ENCODE assay signal across 1 cellular context in the genomic region with DNA sequence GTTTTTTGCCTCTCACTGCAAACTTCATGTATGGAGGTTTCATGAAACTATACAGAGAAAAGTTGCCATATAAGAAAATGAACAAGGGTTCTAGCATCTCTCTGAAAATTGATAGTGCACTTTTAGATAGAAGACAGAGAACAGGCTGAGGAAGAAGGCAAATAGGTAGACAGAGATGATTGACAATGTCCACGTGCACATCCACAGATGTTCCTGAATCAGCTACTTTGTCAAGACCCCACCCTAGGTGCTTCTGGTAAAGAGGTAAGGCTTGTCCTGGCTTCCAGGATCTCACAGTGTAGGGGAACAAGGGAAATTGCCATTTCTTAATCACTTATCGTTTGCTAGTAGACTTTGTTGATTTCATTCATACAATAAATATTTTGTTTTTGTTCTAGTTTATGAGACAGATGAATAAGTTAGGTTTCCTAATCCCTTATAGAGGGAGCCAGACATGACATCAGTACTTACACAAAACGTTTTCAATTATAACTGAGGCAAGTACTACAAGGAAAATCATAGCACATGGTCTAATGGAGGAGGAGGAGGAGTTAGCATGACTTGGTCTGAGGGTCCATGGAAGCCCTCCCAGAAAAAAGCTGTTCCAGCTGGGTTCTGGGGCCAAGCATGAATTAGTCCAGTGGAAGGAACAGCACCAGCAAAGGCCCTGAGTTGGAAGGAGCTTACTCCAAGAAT.
TF ChIP-seq lines count a peak whose summit lies in the region.

No MANE protein-coding gene starts in this region.

TF ChIP-seq in IMR-90, 13 proteins besides CTCF, POLR2A, EP300 and RAD21:
- TF ChIP-seq RCOR1 (IDR thresholded peaks at IDR 0.05; ENCODE audit: insufficient replicate concordance, low read length) (no peak), FOS (IDR thresholded peaks at IDR 0.05; ENCODE audit: low read depth, low read length) (no peak), RFX5 (IDR thresholded peaks at IDR 0.05; ENCODE audit: low read depth, low read length) (no peak), CHD1 (IDR thresholded peaks at IDR 0.05; ENCODE audit: low read depth, low read length) (no peak), MXI1 (IDR thresholded peaks at IDR 0.05; ENCODE audit: borderline replicate concordance, low read depth, low read length) (no peak), SMC3 (IDR thresholded peaks at IDR 0.05; ENCODE audit: low read depth, low read length) (no peak), MAZ (IDR thresholded peaks at IDR 0.05; ENCODE audit: borderline replicate concordance, low read depth, low read length) (no peak), BHLHE40 (IDR thresholded peaks at IDR 0.05; ENCODE audit: low read depth, low read length) (no peak), MAFK (IDR thresholded peaks at IDR 0.05; ENCODE audit: low read depth, low read length) (no peak), CEBPB (IDR thresholded peaks at IDR 0.05; ENCODE audit: low read depth, low read length) (no peak), NFE2L2 (IDR thresholded peaks at IDR 0.05; ENCODE audit: low read depth, low read length) (no peak)
- TF ChIP-seq, protein P1, sequence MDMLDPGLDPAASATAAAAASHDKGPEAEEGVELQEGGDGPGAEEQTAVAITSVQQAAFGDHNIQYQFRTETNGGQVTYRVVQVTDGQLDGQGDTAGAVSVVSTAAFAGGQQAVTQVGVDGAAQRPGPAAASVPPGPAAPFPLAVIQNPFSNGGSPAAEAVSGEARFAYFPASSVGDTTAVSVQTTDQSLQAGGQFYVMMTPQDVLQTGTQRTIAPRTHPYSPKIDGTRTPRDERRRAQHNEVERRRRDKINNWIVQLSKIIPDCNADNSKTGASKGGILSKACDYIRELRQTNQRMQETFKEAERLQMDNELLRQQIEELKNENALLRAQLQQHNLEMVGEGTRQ (IDR thresholded peaks at IDR 0.05; ENCODE audit: low read depth, low read length), result no peak
- TF ChIP-seq, protein P2, sequence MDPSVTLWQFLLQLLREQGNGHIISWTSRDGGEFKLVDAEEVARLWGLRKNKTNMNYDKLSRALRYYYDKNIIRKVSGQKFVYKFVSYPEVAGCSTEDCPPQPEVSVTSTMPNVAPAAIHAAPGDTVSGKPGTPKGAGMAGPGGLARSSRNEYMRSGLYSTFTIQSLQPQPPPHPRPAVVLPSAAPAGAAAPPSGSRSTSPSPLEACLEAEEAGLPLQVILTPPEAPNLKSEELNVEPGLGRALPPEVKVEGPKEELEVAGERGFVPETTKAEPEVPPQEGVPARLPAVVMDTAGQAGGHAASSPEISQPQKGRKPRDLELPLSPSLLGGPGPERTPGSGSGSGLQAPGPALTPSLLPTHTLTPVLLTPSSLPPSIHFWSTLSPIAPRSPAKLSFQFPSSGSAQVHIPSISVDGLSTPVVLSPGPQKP (IDR thresholded peaks at IDR 0.05; ENCODE audit: borderline replicate concordance, low read depth, low read length), result no peak
